2 cellular contexts compared by ENCODE assay signal in the genomic region with DNA sequence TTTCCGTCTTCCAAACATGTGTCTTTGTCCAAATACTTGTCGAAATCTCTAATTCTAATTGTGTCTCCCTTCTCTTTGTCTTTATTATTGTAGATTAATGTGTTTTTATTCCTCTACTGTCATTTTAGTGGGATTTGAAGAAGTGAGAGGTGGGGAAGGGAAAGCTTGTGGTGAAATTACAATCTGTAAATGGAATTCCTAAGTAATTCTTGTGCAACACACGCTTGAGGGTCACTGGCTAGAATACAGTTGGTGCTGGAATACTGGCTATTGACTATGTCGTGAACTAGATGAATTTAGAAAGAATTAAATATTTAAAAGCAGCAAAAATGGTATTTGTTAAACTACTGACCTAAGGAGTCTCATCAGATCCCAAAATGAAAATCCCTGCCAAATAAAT.
A peak's percentile ranks its signal among the peaks of the same experiment; 100 is the strongest.
TF ChIP-seq lines count a peak whose summit lies in the region.

No MANE protein-coding gene starts in this region.

TF ChIP-seq in HepG2, 621 proteins besides CTCF, POLR2A, EP300 and RAD21:
- TF ChIP-seq HOXA5 (CRISPR knock-in tag; IDR thresholded peaks at IDR 0.05) (no peak), CEBPB (IDR thresholded peaks at IDR 0.05; ENCODE audit: borderline replicate concordance, low read depth, low read length) (peak; percentile 63)

TF ChIP-seq in WTC11, 78 proteins besides CTCF, POLR2A, EP300 and RAD21:
- no peak for TF ChIP-seq RELA (CRISPR knock-in tag; IDR thresholded peaks at IDR 0.05; ENCODE audit: borderline replicate concordance)
- no peak for TF ChIP-seq ZNF416 (CRISPR knock-in tag; IDR thresholded peaks at IDR 0.05)
- TF ChIP-seq JAZF1 (CRISPR knock-in tag; IDR thresholded peaks at IDR 0.05): no peak
- no peak for TF ChIP-seq ZNF121 (CRISPR knock-in tag; IDR thresholded peaks at IDR 0.05)
- TF ChIP-seq, protein P1, sequence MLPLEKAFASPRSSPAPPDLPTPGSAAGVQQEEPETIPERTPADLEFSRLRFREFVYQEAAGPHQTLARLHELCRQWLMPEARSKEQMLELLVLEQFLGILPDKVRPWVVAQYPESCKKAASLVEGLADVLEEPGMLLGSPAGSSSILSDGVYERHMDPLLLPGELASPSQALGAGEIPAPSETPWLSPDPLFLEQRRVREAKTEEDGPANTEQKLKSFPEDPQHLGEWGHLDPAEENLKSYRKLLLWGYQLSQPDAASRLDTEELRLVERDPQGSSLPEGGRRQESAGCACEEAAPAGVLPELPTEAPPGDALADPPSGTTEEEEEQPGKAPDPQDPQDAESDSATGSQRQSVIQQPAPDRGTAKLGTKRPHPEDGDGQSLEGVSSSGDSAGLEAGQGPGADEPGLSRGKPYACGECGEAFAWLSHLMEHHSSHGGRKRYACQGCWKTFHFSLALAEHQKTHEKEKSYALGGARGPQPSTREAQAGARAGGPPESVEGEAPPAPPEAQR (CRISPR knock-in tag; IDR thresholded peaks at IDR 0.05): no peak
- no peak for TF ChIP-seq CREM (CRISPR knock-in tag; IDR thresholded peaks at IDR 0.05)
- no peak for TF ChIP-seq HMGA2 (CRISPR knock-in tag; IDR thresholded peaks at IDR 0.05)
